Comparison of ENCODE assay signal across 1 cellular context in the genomic region with DNA sequence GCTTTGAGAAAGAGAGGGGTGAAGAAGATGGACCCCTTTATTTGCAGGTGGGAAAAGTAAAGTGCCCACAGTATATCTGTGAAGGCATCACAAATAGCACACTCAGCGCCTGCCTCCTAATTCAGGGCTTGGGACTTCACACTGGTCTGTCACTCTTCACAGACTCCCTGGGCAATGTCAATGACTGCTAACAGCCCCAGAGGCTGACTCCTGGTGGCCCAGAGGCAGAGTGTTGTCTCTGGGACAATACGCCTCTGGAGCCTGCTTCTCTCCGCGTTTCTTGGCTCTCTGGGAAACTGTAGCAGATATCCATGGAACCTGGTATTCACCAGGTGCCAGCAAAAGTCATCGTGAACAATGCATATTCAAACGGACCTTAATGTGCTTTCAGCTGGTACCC.
TF ChIP-seq lines count a peak whose summit lies in the region.

No MANE protein-coding gene starts in this region.

TF ChIP-seq in IMR-90, 13 proteins besides CTCF, POLR2A, EP300 and RAD21:
- TF ChIP-seq SMC3 (IDR thresholded peaks at IDR 0.05; ENCODE audit: low read depth, low read length) (no peak), BHLHE40 (IDR thresholded peaks at IDR 0.05; ENCODE audit: low read depth, low read length) (no peak), MAFK (IDR thresholded peaks at IDR 0.05; ENCODE audit: low read depth, low read length) (no peak), USF2 (IDR thresholded peaks at IDR 0.05; ENCODE audit: low read depth, low read length) (no peak), RCOR1 (IDR thresholded peaks at IDR 0.05; ENCODE audit: insufficient replicate concordance, low read length) (no peak), RFX5 (IDR thresholded peaks at IDR 0.05; ENCODE audit: low read depth, low read length) (no peak), MXI1 (IDR thresholded peaks at IDR 0.05; ENCODE audit: borderline replicate concordance, low read depth, low read length) (no peak), MAZ (IDR thresholded peaks at IDR 0.05; ENCODE audit: borderline replicate concordance, low read depth, low read length) (no peak), CHD1 (IDR thresholded peaks at IDR 0.05; ENCODE audit: low read depth, low read length) (no peak), ELK1 (IDR thresholded peaks at IDR 0.05; ENCODE audit: borderline replicate concordance, low read depth, low read length) (no peak), FOS (IDR thresholded peaks at IDR 0.05; ENCODE audit: low read depth, low read length) (no peak), NFE2L2 (IDR thresholded peaks at IDR 0.05; ENCODE audit: low read depth, low read length) (no peak), CEBPB (IDR thresholded peaks at IDR 0.05; ENCODE audit: low read depth, low read length) (no peak)
